30 cellular contexts compared by ENCODE assay signal in genomic region chr7:107838024-107838423, GRCh38. TPM values are rescaled to one million over a fixed set of nuclear protein-coding genes. Genes with fewer than 3 reads are reported as not detected.
"Had no signal": no experiment of that assay in that cellular context is flagged by ENCODE, and none has a peak within 500 bp of the region (broad histone marks: within the 10 kb centered on the region; RNA-seq: fewer than 3 reads in every experiment).

No MANE protein-coding gene starts in this region.

- H3K27me3 ChIP-seq: gastrocnemius medialis, left lung had no signal

- H3K36me3 ChIP-seq: esophagus squamous epithelium, gastrocnemius medialis, heart right ventricle, left lung, lower lobe of right lung had no signal

- FAIRE-seq: colon, endothelial cell of umbilical vein, islet of Langerhans, keratinocyte had no signal

- DNase-seq: dermis blood vessel endothelial cell; dorsolateral prefrontal cortex; effector CD4-positive, alpha-beta T cell; effector memory CD4-positive, alpha-beta T cell; esophagus squamous epithelium; foreskin fibroblast; foreskin melanocyte; gastrocnemius medialis; glutamatergic neuron; head of caudate nucleus; heart right ventricle; hippocampal formation; left cardiac atrium; left lung; left ventricle myocardium superior; lower lobe of right lung; mesenchymal stem cell; mucosa of descending colon had no signal

- H3K4me3 ChIP-seq: coronary artery, dorsolateral prefrontal cortex, esophagus squamous epithelium, gastrocnemius medialis, heart right ventricle, left lung, lower lobe of right lung, mucosa of descending colon had no signal

- H3K9me3 ChIP-seq: gastrocnemius medialis, heart right ventricle, left lung, lower lobe of right lung, mucosa of descending colon had no signal

- H3K4me1 ChIP-seq: esophagus squamous epithelium, gastrocnemius medialis, left lung, lower lobe of right lung had no signal

- H3K36me3 Mint-ChIP-seq: mesothelial cell of epicardium had no signal

- H3K27ac ChIP-seq: coronary artery, dorsolateral prefrontal cortex, esophagus squamous epithelium, gastrocnemius medialis, heart right ventricle, left lung, lower lobe of right lung had no signal

- ATAC-seq: esophagus mucosa, gastrocnemius medialis, heart right ventricle, left cardiac atrium, left lung, left ventricle myocardium superior, lower lobe of right lung had no signal

- H3K27ac Mint-ChIP-seq: mesothelial cell of epicardium had no signal

RNA-seq across cellular contexts. Expression of gene SLC26A3, which starts 35.0 kb away (rescaled TPM):
- total RNA-seq: dermis blood vessel endothelial cell, dorsolateral prefrontal cortex, endothelial cell of umbilical vein, epithelial cell of proximal tubule, esophagus squamous epithelium, glomerular endothelial cell, heart right ventricle, kidney epithelial cell, left cardiac atrium, left lung, left ventricle myocardium superior, lower lobe of right lung, lung microvascular endothelial cell, mesothelial cell of epicardium, myocyte had no signal
- polyA plus RNA-seq: endothelial cell of umbilical vein, heart right ventricle, keratinocyte had no signal
